7 cellular contexts compared by ENCODE assay signal in the genomic region with DNA sequence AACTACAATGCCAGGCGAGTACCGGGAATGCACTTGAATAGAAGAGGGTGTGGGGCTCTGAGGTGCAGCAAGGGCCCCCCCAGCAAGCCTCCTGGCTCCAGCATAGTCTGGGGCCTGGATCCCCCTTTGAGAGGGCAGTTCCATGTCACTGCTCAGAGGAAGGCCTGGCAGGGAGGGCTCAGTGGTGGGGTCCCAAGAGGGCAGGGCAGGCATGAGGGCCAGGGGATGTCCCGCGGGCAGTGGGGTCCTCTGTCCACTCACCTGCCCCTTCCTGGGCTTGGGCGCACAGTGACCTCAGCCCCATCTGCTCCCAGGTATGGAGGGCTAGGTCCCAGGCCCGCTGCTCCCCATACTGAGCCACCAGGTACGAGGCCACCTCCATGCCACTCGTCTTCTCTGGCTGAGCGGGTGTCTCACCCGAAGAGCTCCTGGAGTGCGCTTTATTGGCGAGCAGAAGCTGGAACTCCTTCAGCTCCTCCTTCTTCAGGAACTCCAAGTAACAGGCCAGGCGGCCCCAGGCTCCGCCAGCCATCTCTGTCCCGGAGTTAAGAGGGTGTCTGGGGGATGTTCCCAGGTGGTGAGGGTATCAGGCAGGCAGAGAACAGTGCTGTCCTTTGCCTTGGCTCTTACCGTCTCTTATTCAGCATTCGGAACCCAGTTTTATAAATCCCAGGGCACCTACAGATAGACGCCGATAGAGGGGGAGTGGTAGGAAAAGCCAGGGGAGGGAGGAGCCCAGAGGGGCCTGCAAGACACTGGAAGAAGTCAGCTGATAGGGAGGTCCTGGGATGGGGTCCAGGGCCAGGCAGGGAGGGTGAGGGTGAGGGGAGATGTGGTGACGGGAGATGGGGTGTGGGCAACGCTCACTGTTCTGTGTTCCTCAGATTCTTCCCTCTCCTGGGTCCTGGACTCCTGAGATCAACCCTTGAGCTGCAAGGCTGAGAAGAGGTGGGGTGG. TPM values are rescaled to one million over a fixed set of nuclear protein-coding genes. Genes with fewer than 3 reads are reported as not detected.
DNase-seq lines count a peak whose midpoint lies in the region; ATAC-seq lines count a peak whose summit lies in the region.

No MANE protein-coding gene starts in this region.

- H3K27me3 Mint-ChIP-seq in effector memory CD8-positive, alpha-beta T cell: no peaks in the 10 kb centered on the region

- no peak overlapping the region for H4K12ac ChIP-seq in trophoblast cell (ENCODE audit: low read depth, low read length)

- H2AK5ac ChIP-seq in trophoblast cell (ENCODE audit: low read length): no peak overlapping the region

- peaks cover 60 to 61% of the 10 kb centered on the region in 2 donors for H3K4me1 Mint-ChIP-seq in effector memory CD8-positive, alpha-beta T cell (ENCODE audit: low read depth in 2 of 2)

- H2BK5ac ChIP-seq in trophoblast cell (ENCODE audit: low read depth, low read length, poor library complexity): no peak overlapping the region

- no peak overlapping the region for H3K23ac ChIP-seq in trophoblast cell (ENCODE audit: low read length)

- H3K27ac ChIP-seq in KOPT-K1 (ENCODE audit: low read depth, low read length, poor library complexity, severe bottlenecking) (peak overlapping the region; percentile 62), trophoblast cell (ENCODE audit: low read depth, low read length) (no peak overlapping the region)

- H3K9me3 ChIP-seq in KOPT-K1 (ENCODE audit: insufficient read depth, low read length, poor library complexity, severe bottlenecking) (no peaks in the 10 kb centered on the region), trophoblast cell (ENCODE audit: insufficient read depth, low read depth, low read length) (no peaks in the 10 kb centered on the region)

- peak overlapping the region; percentile 9 for H4K8ac ChIP-seq in trophoblast cell (ENCODE audit: low read depth, low read length)

- peak overlapping the region; percentile 6 for H3K14ac ChIP-seq in trophoblast cell (ENCODE audit: low read length)

- no peak overlapping the region for H3K4me2 ChIP-seq in trophoblast cell (ENCODE audit: low read length)

- no peak overlapping the region for H3K9ac ChIP-seq in trophoblast cell (ENCODE audit: low read length)

- H2BK12ac ChIP-seq in trophoblast cell (ENCODE audit: low read length): peak overlapping the region; percentile 25

- H3K4me1 ChIP-seq in trophoblast cell (ENCODE audit: control insufficient read depth in 1 of 2, insufficient read depth in 2 of 2, low read length in 2 of 2): peaks cover 10 to 13% of the 10 kb centered on the region in 2 experiments

- H2BK120ac ChIP-seq in trophoblast cell (ENCODE audit: insufficient read depth, low read length, poor library complexity): peak overlapping the region; percentile 14

- H3K9me3 Mint-ChIP-seq in effector memory CD8-positive, alpha-beta T cell: no peaks in the 10 kb centered on the region

- DNase-seq in effector memory CD8-positive, alpha-beta T cell: no peak
- no peak for DNase-seq in trophoblast cell
- no peak for DNase-seq in GF-D8 (lab: John Stamatoyannopoulos, UW)
- DNase-seq in NK-92 (lab: John Stamatoyannopoulos, UW; ENCODE audit: unreplicated experiment): no peak

- no peak overlapping the region for H3K4me3 ChIP-seq in trophoblast cell (ENCODE audit: low read depth, low read length)

- WGBS in trophoblast cell (ENCODE audit: extremely low coverage, insufficient coverage, insufficient read length): no CpG with 5 or more reads among the region's 21 CpGs

- no peaks in the 10 kb centered on the region for H3K27me3 ChIP-seq in trophoblast cell (ENCODE audit: insufficient read depth, low read length)

- ATAC-seq in GM19438 (IDR thresholded peaks at IDR 0.05; ENCODE audit: low read depth, unreplicated experiment): peak; percentile 7
- ATAC-seq in effector memory CD8-positive, alpha-beta T cell (replicated peaks): no peak
- ATAC-seq in GM18498 (IDR thresholded peaks at IDR 0.05; ENCODE audit: unreplicated experiment): no peak

- no peak overlapping the region for H3K18ac ChIP-seq in trophoblast cell (ENCODE audit: low read length)

- peak overlapping the region; percentile 99 for H3K27ac Mint-ChIP-seq in effector memory CD8-positive, alpha-beta T cell

- H3K79me2 ChIP-seq in trophoblast cell (ENCODE audit: control insufficient read depth, insufficient read depth, low read length, poor library complexity): no peaks in the 10 kb centered on the region

- H3K4ac ChIP-seq in trophoblast cell (ENCODE audit: low read depth, low read length): no peak overlapping the region

- no peak overlapping the region for H4K91ac ChIP-seq in trophoblast cell (ENCODE audit: low read depth, low read length)

- H3K79me1 ChIP-seq in trophoblast cell (ENCODE audit: low read length): no peaks in the 10 kb centered on the region

- H2AFZ ChIP-seq in trophoblast cell (ENCODE audit: insufficient read depth, low read length, poor library complexity): no peak overlapping the region

- H3K36me3 Mint-ChIP-seq in effector memory CD8-positive, alpha-beta T cell (ENCODE audit: insufficient read depth): peaks cover 43% of the 10 kb centered on the region

- peak overlapping the region; percentile 98 for H3K4me3 Mint-ChIP-seq in effector memory CD8-positive, alpha-beta T cell

- no peaks in the 10 kb centered on the region for H3K36me3 ChIP-seq in KOPT-K1 (ENCODE audit: insufficient read depth, low read length)
- H3K36me3 ChIP-seq in trophoblast cell (ENCODE audit: control insufficient read depth in 1 of 2, insufficient read depth in 2 of 2, low read length in 2 of 2): no peaks in the 10 kb centered on the region

RNA-seq across cellular contexts. Expression of a gene that starts 0.6 kb away (rescaled TPM):
- 5.6 TPM in 2 replicates for polyA plus RNA-seq in trophoblast cell (2013)
